Comparison of ENCODE assay signal across 8 cellular contexts in genomic region chr11:308740-309557, GRCh38. TPM values are rescaled to one million over a fixed set of nuclear protein-coding genes. Genes with fewer than 3 reads are reported as not detected.
DNase-seq lines count a peak whose midpoint lies in the region; TF ChIP-seq lines count a peak whose summit lies in the region.
"Not testable (repeated sequence)": the region's sequence is repeated elsewhere in the genome, so short reads cannot be mapped to it uniquely, and the experiment has no call there.
"Had no signal": no experiment of that assay in that cellular context is flagged by ENCODE, and none has a peak within 500 bp of the region (broad histone marks: within the 10 kb centered on the region; RNA-seq: fewer than 3 reads in every experiment).

No MANE protein-coding gene starts in this region.

- not testable (repeated sequence) for H3K36me3 ChIP-seq in MG63; skeletal muscle satellite cell (ENCODE audit: insufficient read depth, low read length)

- H3K27ac Mint-ChIP-seq in activated T-helper 2 cell treated with anti-CD3 and anti-CD28 coated beads, Interferon-gamma antibody, Interleukin-2, Interleukin-4, amounts not matched to agents 10 μg/mL and 5 μg/mL and 100 μg/mL, durations not matched to agents 14 hours and 24 hours and 36 hours: peak overlapping the region; percentile 91
- peak overlapping the region; percentile 99 for H3K27ac Mint-ChIP-seq in endothelial cell (ENCODE audit: unreplicated experiment)

- peaks cover 25% of the 10 kb centered on the region for H3K4me1 ChIP-seq in skeletal muscle satellite cell (ENCODE audit: control insufficient read depth, insufficient read depth, low read length)

- peak overlapping the region; percentile 64 for H3K9ac ChIP-seq in skeletal muscle satellite cell (ENCODE audit: low read depth, low read length)

- 35 to 39% methylated on average over 22 of the region's 22 CpGs for WGBS in lower leg skin, 2 donors

- H3K9me3 Mint-ChIP-seq in activated T-helper 2 cell treated with anti-CD3 and anti-CD28 coated beads, Interferon-gamma antibody, Interleukin-2, Interleukin-4, amounts not matched to agents 10 μg/mL and 5 μg/mL and 100 μg/mL, durations not matched to agents 14 hours and 24 hours and 36 hours; endothelial cell (ENCODE audit: unreplicated experiment): not testable (repeated sequence)

- peak overlapping the region; percentile 87 for H3K4me2 ChIP-seq in skeletal muscle satellite cell (ENCODE audit: low read length)

- H3K27me3 Mint-ChIP-seq in activated T-helper 2 cell treated with anti-CD3 and anti-CD28 coated beads, Interferon-gamma antibody, Interleukin-2, Interleukin-4, amounts not matched to agents 10 μg/mL and 5 μg/mL and 100 μg/mL, durations not matched to agents 14 hours and 24 hours and 36 hours (ENCODE audit: low read depth); endothelial cell (ENCODE audit: unreplicated experiment): not testable (repeated sequence)

- H3K4me3 Mint-ChIP-seq in activated T-helper 2 cell treated with anti-CD3 and anti-CD28 coated beads, Interferon-gamma antibody, Interleukin-2, Interleukin-4, amounts not matched to agents 10 μg/mL and 5 μg/mL and 100 μg/mL, durations not matched to agents 14 hours and 24 hours and 36 hours (ENCODE audit: low read depth): peak overlapping the region; percentile 95
- peak overlapping the region; percentile 96 for H3K4me3 Mint-ChIP-seq in endothelial cell (ENCODE audit: unreplicated experiment)

- peaks cover 27% of the 10 kb centered on the region for H3K36me3 Mint-ChIP-seq in activated T-helper 2 cell treated with anti-CD3 and anti-CD28 coated beads, Interferon-gamma antibody, Interleukin-2, Interleukin-4, amounts not matched to agents 10 μg/mL and 5 μg/mL and 100 μg/mL, durations not matched to agents 14 hours and 24 hours and 36 hours (ENCODE audit: low read depth)
- H3K36me3 Mint-ChIP-seq in endothelial cell (ENCODE audit: low read depth, unreplicated experiment): peaks cover 12% of the 10 kb centered on the region

- H3K27me3 ChIP-seq in MG63; skeletal muscle satellite cell (ENCODE audit: control insufficient read depth, insufficient read depth, low read length): not testable (repeated sequence)

- not testable (repeated sequence) for DNase-seq in AG10803 (ENCODE audit: low read depth); MG63; activated T-helper 2 cell treated with anti-CD3 and anti-CD28 coated beads, Interferon-gamma antibody, Interleukin-2, Interleukin-4, amounts not matched to agents 10 μg/mL and 5 μg/mL and 100 μg/mL, durations not matched to agents 14 hours and 24 hours and 36 hours (ENCODE audit: low spot score); endothelial cell (ENCODE audit: low spot score); lower leg skin (ENCODE audit: low spot score in 2 of 2)

- intact Hi-C loops in activated T-helper 2 cell treated with anti-CD3 and anti-CD28 coated beads, Interferon-gamma antibody, Interleukin-2, Interleukin-4, amounts not matched to agents 10 μg/mL and 5 μg/mL and 100 μg/mL, durations not matched to agents 14 hours and 24 hours and 36 hours (cut with micrococcal nuclease): not testable (repeated sequence)
- intact Hi-C loops in lower leg skin (cut with DNase I; ENCODE audit: low total_unique reads): loop anchor here (10.0 kb wide), 1 partner anchor 46 kb away; no protein-coding TSS in a partner anchor

- TF ChIP-seq CTCF in AG10803 (conservative IDR thresholded peaks at IDR 0.05; ENCODE audit: low read length); endothelial cell (IDR thresholded peaks at IDR 0.05; ENCODE audit: unreplicated experiment); lower leg skin (IDR thresholded peaks at IDR 0.05): not testable (repeated sequence)

- peak overlapping the region; percentile 83 for H3K4me3 ChIP-seq in AG10803 (ENCODE audit: low read length)
- H3K4me3 ChIP-seq in MG63: peak overlapping the region; percentile 70
- H3K4me3 ChIP-seq in lower leg skin (ENCODE audit: low read depth, poor library complexity, severe bottlenecking): peak overlapping the region; percentile 28
- peak overlapping the region; percentile 70 for H3K4me3 ChIP-seq in skeletal muscle satellite cell (ENCODE audit: low read length)

- not testable (repeated sequence) for TF ChIP-seq POLR2A in lower leg skin (IDR thresholded peaks at IDR 0.05)

- peaks cover 33% of the 10 kb centered on the region for H3K4me1 Mint-ChIP-seq in activated T-helper 2 cell treated with anti-CD3 and anti-CD28 coated beads, Interferon-gamma antibody, Interleukin-2, Interleukin-4, amounts not matched to agents 10 μg/mL and 5 μg/mL and 100 μg/mL, durations not matched to agents 14 hours and 24 hours and 36 hours (ENCODE audit: low read depth)
- peaks cover 53% of the 10 kb centered on the region for H3K4me1 Mint-ChIP-seq in endothelial cell (ENCODE audit: unreplicated experiment)

- H3K9me3 ChIP-seq in MG63; skeletal muscle satellite cell (replicated peaks; ENCODE audit: low read length): not testable (repeated sequence)

RNA-seq across cellular contexts. Expression of gene IFITM2, which starts 1.3 kb away (rescaled TPM):
- 35.8 and 50.4 TPM in 2 replicates for total RNA-seq in MG63 (2014; rRNA removed; shearing (Covaris generic); ENCODE audit: low replicate concordance)
- 680 and 689 TPM in 2 replicates for total RNA-seq in activated T-helper 2 cell treated with anti-CD3 and anti-CD28 coated beads, Interferon-gamma antibody, Interleukin-2, Interleukin-4, amounts not matched to agents 10 μg/mL and 5 μg/mL and 100 μg/mL, durations not matched to agents 14 hours and 24 hours and 36 hours
- total RNA-seq in endothelial cell (ENCODE audit: unreplicated experiment): 205 TPM
- total RNA-seq in lower leg skin: 10 to 100 TPM; 22.2 to 99.4 (median 52.9) TPM
- total RNA-seq in skeletal muscle satellite cell (2012; rRNA removed): 64.6 and 75.1 TPM in 2 replicates

RNA-seq across cellular contexts. Expression of gene IFITM1, which starts 4.9 kb away (rescaled TPM):
- 26.5 and 62.6 TPM in 2 replicates for total RNA-seq in MG63 (2014; rRNA removed; shearing (Covaris generic); ENCODE audit: low replicate concordance)
- total RNA-seq in activated T-helper 2 cell treated with anti-CD3 and anti-CD28 coated beads, Interferon-gamma antibody, Interleukin-2, Interleukin-4, amounts not matched to agents 10 μg/mL and 5 μg/mL and 100 μg/mL, durations not matched to agents 14 hours and 24 hours and 36 hours: 256 and 260 TPM in 2 replicates
- total RNA-seq in endothelial cell (ENCODE audit: unreplicated experiment) (23.4 TPM), lower leg skin (100 to 1,000 TPM in 1 of 4 donors, 10 to 100 TPM in 3; 44.2 to 114 (median 65.4) TPM)
- 3.5 and 15.3 TPM in 2 replicates for total RNA-seq in skeletal muscle satellite cell (2012; rRNA removed)

RNA-seq across cellular contexts. Expression of gene IFITM5, which starts 9.6 kb away (rescaled TPM):
- not detected in 2 replicates for total RNA-seq in MG63 (2014; rRNA removed; shearing (Covaris generic); ENCODE audit: low replicate concordance)
- not detected in 2 replicates for total RNA-seq in activated T-helper 2 cell treated with anti-CD3 and anti-CD28 coated beads, Interferon-gamma antibody, Interleukin-2, Interleukin-4, amounts not matched to agents 10 μg/mL and 5 μg/mL and 100 μg/mL, durations not matched to agents 14 hours and 24 hours and 36 hours
- not detected for total RNA-seq in endothelial cell (ENCODE audit: unreplicated experiment)
- total RNA-seq in lower leg skin: not detected
- not detected in 2 replicates for total RNA-seq in skeletal muscle satellite cell (2012; rRNA removed)
- total RNA-seq: HT-29, RPMI7951 had no signal

RNA-seq across cellular contexts. Expression of gene IFITM3, which starts 11.7 kb away (rescaled TPM):
- 62.7 and 85.0 TPM in 2 replicates for total RNA-seq in MG63 (2014; rRNA removed; shearing (Covaris generic); ENCODE audit: low replicate concordance)
- total RNA-seq in activated T-helper 2 cell treated with anti-CD3 and anti-CD28 coated beads, Interferon-gamma antibody, Interleukin-2, Interleukin-4, amounts not matched to agents 10 μg/mL and 5 μg/mL and 100 μg/mL, durations not matched to agents 14 hours and 24 hours and 36 hours: 3.5 and 3.7 TPM in 2 replicates
- total RNA-seq in endothelial cell (ENCODE audit: unreplicated experiment) (446 TPM), lower leg skin (100 to 1,000 TPM in 1 of 4 donors, 10 to 100 TPM in 3; 39.6 to 124 (median 84.2) TPM)
- 58.1 and 89.3 TPM in 2 replicates for total RNA-seq in skeletal muscle satellite cell (2012; rRNA removed)

RNA-seq across cellular contexts. Expression of gene PGGHG, which starts 20.0 kb away (rescaled TPM):
- 1.9 and 6.2 TPM in 2 replicates for total RNA-seq in MG63 (2014; rRNA removed; shearing (Covaris generic); ENCODE audit: low replicate concordance)
- 62.0 and 62.8 TPM in 2 replicates for total RNA-seq in activated T-helper 2 cell treated with anti-CD3 and anti-CD28 coated beads, Interferon-gamma antibody, Interleukin-2, Interleukin-4, amounts not matched to agents 10 μg/mL and 5 μg/mL and 100 μg/mL, durations not matched to agents 14 hours and 24 hours and 36 hours
- total RNA-seq in endothelial cell (ENCODE audit: unreplicated experiment): 69.7 TPM
- total RNA-seq in lower leg skin: 1 to 10 TPM; 4.0 to 7.7 (median 6.9) TPM
- total RNA-seq in skeletal muscle satellite cell (2012; rRNA removed): 4.4 and 6.1 TPM in 2 replicates

Comparison
In these comparisons a context has a peak if more than half of its experiments do, and no peak if none do; other contexts are left out.
1. H3K4me3 ChIP-seq: peak in every context shown above with its lines; median percentile 83 in AG10803; 70 in MG63; 70 in skeletal muscle satellite cell; 28 in lower leg skin.